Comparison of ENCODE assay signal across 9 cellular contexts in the genomic region with DNA sequence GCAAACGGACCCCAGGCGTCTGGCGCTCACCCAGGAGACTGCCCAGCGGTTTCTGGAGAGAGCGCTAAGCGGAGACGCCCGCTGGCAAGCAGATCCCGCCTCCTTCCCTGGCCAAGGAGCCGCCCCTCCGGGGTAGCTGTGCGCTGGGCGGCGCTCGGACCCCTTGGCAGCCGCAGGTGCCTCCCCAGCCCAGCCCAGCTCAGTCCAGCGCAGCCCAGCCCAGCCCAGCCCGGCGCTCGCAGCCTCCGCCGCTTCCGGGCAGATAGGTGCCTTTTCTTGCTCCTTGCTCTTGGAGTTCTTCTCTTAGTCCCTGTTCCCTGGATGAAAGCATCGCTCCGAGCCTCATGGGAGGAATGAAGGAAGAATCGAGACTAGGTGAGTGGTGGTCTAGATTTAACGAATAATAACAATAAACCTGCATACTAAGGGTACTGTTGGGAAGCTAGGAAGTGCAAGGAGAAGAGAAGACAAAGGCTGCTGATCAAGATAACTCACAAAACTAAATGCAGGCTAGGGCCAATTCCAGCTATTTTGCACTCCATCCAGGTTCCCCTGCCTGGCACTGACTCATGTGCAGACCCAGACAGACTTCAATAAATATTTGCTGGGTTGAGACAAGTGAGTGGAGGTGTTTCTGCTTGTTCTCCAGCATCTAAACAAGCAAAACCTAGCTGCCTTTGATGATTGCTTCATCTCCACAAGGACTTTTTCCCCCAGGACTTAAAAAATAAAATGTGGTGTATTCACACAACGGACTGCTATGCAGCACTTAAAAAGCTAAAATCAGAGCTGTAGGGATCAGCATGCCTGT. TPM values are rescaled to one million over a fixed set of nuclear protein-coding genes. Genes with fewer than 3 reads are reported as not detected.
DNase-seq lines count a peak whose midpoint lies in the region; ATAC-seq and TF ChIP-seq lines count a peak whose summit lies in the region.
"Had no signal": no experiment of that assay in that cellular context is flagged by ENCODE, and none has a peak within 500 bp of the region (broad histone marks: within the 10 kb centered on the region; RNA-seq: fewer than 3 reads in every experiment).

A gene (plus strand): TSS at position 202 of the 811 bp plus-strand sequence. CDS start 4,609 bp downstream, outside the sequence.

- POLR2A ChIA-PET in SK-N-SH (lab: Yijun Ruan, JAX): no interaction called here

- peak; percentile 45 for TF ChIP-seq RAD21 in SK-N-SH (IDR thresholded peaks at IDR 0.05; ENCODE audit: low read length)

- ATAC-seq in foreskin keratinocyte (peak; percentile 82), GM21825 (IDR thresholded peaks at IDR 0.05; ENCODE audit: unreplicated experiment) (no peak)

- H3K27ac ChIP-seq in SK-N-SH (ENCODE audit: low read depth in 2 of 2, low read length in 1 of 2): no peak within 1 kb of the TSS; a peak in 1 of 4 replicates
- H3K27ac ChIP-seq in foreskin keratinocyte: no peak within 1 kb of the TSS
- H3K27ac ChIP-seq in neural progenitor cell: no peak within 1 kb of the TSS

- no peaks in the 10 kb centered on the region for H3K9me3 Mint-ChIP-seq in activated naive CD4-positive, alpha-beta T cell treated with anti-CD3 and anti-CD28 coated beads, Interleukin-2, amount 50 U/mL, for 24 hours
- no peaks in the 10 kb centered on the region for H3K9me3 Mint-ChIP-seq in neural progenitor cell

- H2AFZ ChIP-seq in SK-N-SH (ENCODE audit: low read depth): peak within 1 kb of the TSS; percentile 85
- peak within 1 kb of the TSS; percentile 57 for H2AFZ ChIP-seq in neural progenitor cell (replicated peaks)

- H3K4me2 ChIP-seq in SK-N-SH (peak within 1 kb of the TSS; percentile 88), neural progenitor cell (peak within 1 kb of the TSS; percentile 73)

- H3K4me1 ChIP-seq in SK-N-SH (ENCODE audit: control insufficient read depth in 1 of 2, insufficient read depth in 2 of 2, low read depth in 1 of 2, low read length in 1 of 2): no peaks in the 10 kb centered on the region; a peak in 1 of 4 replicates
- no peaks in the 10 kb centered on the region for H3K4me1 ChIP-seq in foreskin keratinocyte
- peaks cover 5% of the 10 kb centered on the region for H3K4me1 ChIP-seq in neural progenitor cell

- 6% methylated on average over 20 of the region's 28 CpGs for WGBS in SK-N-SH (ENCODE audit: low lambda C conversion rate)

- H3K36me3 Mint-ChIP-seq in activated naive CD4-positive, alpha-beta T cell treated with anti-CD3 and anti-CD28 coated beads, Interleukin-2, amount 50 U/mL, for 24 hours: no peaks in the 10 kb centered on the region
- no peaks in the 10 kb centered on the region for H3K36me3 Mint-ChIP-seq in neural progenitor cell
- H3K36me3 Mint-ChIP-seq: CD4-positive, CD25-positive, alpha-beta regulatory T cell had no signal

- H3K27ac Mint-ChIP-seq in activated naive CD4-positive, alpha-beta T cell treated with anti-CD3 and anti-CD28 coated beads, Interleukin-2, amount 50 U/mL, for 24 hours: no peak within 1 kb of the TSS
- no peak within 1 kb of the TSS for H3K27ac Mint-ChIP-seq in neural progenitor cell
- H3K27ac Mint-ChIP-seq: CD4-positive, CD25-positive, alpha-beta regulatory T cell had no signal

- H3K9me2 ChIP-seq in SK-N-SH: no peaks in the 10 kb centered on the region

- no peaks in the 10 kb centered on the region for H4K20me1 ChIP-seq in SK-N-SH (ENCODE audit: insufficient read depth)
- no peaks in the 10 kb centered on the region for H4K20me1 ChIP-seq in neural progenitor cell (ENCODE audit: low read depth)

- H3K27me3 Mint-ChIP-seq in activated naive CD4-positive, alpha-beta T cell treated with anti-CD3 and anti-CD28 coated beads, Interleukin-2, amount 50 U/mL, for 24 hours: peaks cover 45% of the 10 kb centered on the region
- H3K27me3 Mint-ChIP-seq in neural progenitor cell (ENCODE audit: insufficient read depth, low read depth): peaks cover 35% of the 10 kb centered on the region

- H3K4me3 Mint-ChIP-seq in activated naive CD4-positive, alpha-beta T cell treated with anti-CD3 and anti-CD28 coated beads, Interleukin-2, amount 50 U/mL, for 24 hours: peak within 1 kb of the TSS; percentile 37
- H3K4me3 Mint-ChIP-seq in neural progenitor cell: peak within 1 kb of the TSS; percentile 87
- H3K4me3 Mint-ChIP-seq: CD4-positive, CD25-positive, alpha-beta regulatory T cell had no signal

- H3K36me3 ChIP-seq in SK-N-SH (replicated peaks in 1 of 2; ENCODE audit: control insufficient read depth in 1 of 2, insufficient read depth in 2 of 2, low read length in 1 of 2): no peaks in the 10 kb centered on the region
- H3K36me3 ChIP-seq in neural progenitor cell: no peaks in the 10 kb centered on the region

- H3K4me3 ChIP-seq in SK-N-SH (ENCODE audit: low read depth in 2 of 2, low read length in 1 of 2) (peak within 1 kb of the TSS; percentile 67 to 78), neural progenitor cell (peak within 1 kb of the TSS; percentile 61)

- CTCF ChIA-PET in SK-N-SH (lab: Yijun Ruan, JAX): interaction anchor here (0.8 to 2.3 kb wide), 6 partner anchors 10 to 343 kb away, joined by 3 to 11 read pairs (median 4); no protein-coding TSS in a partner anchor

- H3K79me2 ChIP-seq in SK-N-SH (ENCODE audit: insufficient read depth) (no peaks in the 10 kb centered on the region), neural progenitor cell (ENCODE audit: low read depth) (no peaks in the 10 kb centered on the region)

- no peak for TF ChIP-seq EP300 in SK-N-SH (IDR thresholded peaks at IDR 0.05; ENCODE audit: borderline replicate concordance in 1 of 2, low read depth in 1 of 2, low read length in 1 of 2)

- peak within 1 kb of the TSS; percentile 57; the same call in 1 of the 2 replicates for H3K9ac ChIP-seq in SK-N-SH
- peak within 1 kb of the TSS; percentile 18 for H3K9ac ChIP-seq in neural progenitor cell

- no peak for DNase-seq in activated naive CD4-positive, alpha-beta T cell treated with anti-CD3 and anti-CD28 coated beads, Interleukin-2, amount 50 U/mL, for 16 hours
- peak; percentile 80 for DNase-seq in SK-N-SH
- peak; percentile 60 to 74 for DNase-seq in foreskin keratinocyte
- DNase-seq in neural progenitor cell (ENCODE audit: low spot score): peak; percentile 92
- DNase-seq in AG08395 (ENCODE audit: low spot score): no peak
- DNase-seq in activated CD4-positive, alpha-beta T cell treated with anti-CD3 and anti-CD28 coated beads for 1 hour: no peak
- DNase-seq: CD4-positive, CD25-positive, alpha-beta regulatory T cell had no signal

- no peaks in the 10 kb centered on the region for H3K27me3 ChIP-seq in SK-N-SH (ENCODE audit: insufficient read depth)
- H3K27me3 ChIP-seq in foreskin keratinocyte: peaks cover 24% of the 10 kb centered on the region
- H3K27me3 ChIP-seq in neural progenitor cell: peaks cover 59% of the 10 kb centered on the region

- no peaks in the 10 kb centered on the region for H3K9me3 ChIP-seq in SK-N-SH
- no peaks in the 10 kb centered on the region for H3K9me3 ChIP-seq in neural progenitor cell (ENCODE audit: low read depth)

- H3K4me1 Mint-ChIP-seq in activated naive CD4-positive, alpha-beta T cell treated with anti-CD3 and anti-CD28 coated beads, Interleukin-2, amount 50 U/mL, for 24 hours: no peaks in the 10 kb centered on the region
- H3K4me1 Mint-ChIP-seq in neural progenitor cell: peaks cover 2% of the 10 kb centered on the region

- H3F3A ChIP-seq in SK-N-SH (replicated peaks; ENCODE audit: insufficient read depth) (no peaks in the 10 kb centered on the region), neural progenitor cell (ENCODE audit: low read depth) (peaks cover 5% of the 10 kb centered on the region)

- TF ChIP-seq CTCF in SK-N-SH (IDR thresholded peaks at IDR 0.05) (peak; percentile 30; the same call in 1 of the 2 replicates), foreskin keratinocyte (conservative IDR thresholded peaks at IDR 0.05) (no peak), neural progenitor cell (IDR thresholded peaks at IDR 0.05) (peak; percentile 32)

TF ChIP-seq in SK-N-SH, 30 proteins besides CTCF, POLR2A, EP300 and RAD21:
- peak; percentile 6; the same call in 1 of the 2 replicates for TF ChIP-seq SMC3 (IDR thresholded peaks at IDR 0.05; ENCODE audit: low read depth, low read length)
- no peak for TF ChIP-seq EZH2phosphoT487 (IDR thresholded peaks at IDR 0.05; ENCODE audit: borderline replicate concordance, low read depth)
- no peak for TF ChIP-seq YY1 (IDR thresholded peaks at IDR 0.05; ENCODE audit: low read depth)
TF ChIP-seq in SK-N-SH: peak in this region for 1.

RNA-seq across cellular contexts. Expression of the gene that starts here (rescaled TPM):
- polyA plus RNA-seq in SK-N-SH (2012; rRNA removed) (0.18 and 0.20 TPM in 2 replicates), foreskin keratinocyte (0.07 TPM in 1 of 2 replicates, not detected in the other)
- polyA plus RNA-seq in SK-N-SH (2012; cell fraction: cytosol; rRNA removed): 0.22 and 0.26 TPM in 2 replicates
- 0.25 and 0.66 TPM in 2 replicates for polyA plus RNA-seq in SK-N-SH (2012; cell fraction: nucleus; rRNA removed)
- total RNA-seq in foreskin keratinocyte (under 0.01 TPM in 1 of 2 replicates, not detected in the other), neural progenitor cell (ENCODE audit: low replicate concordance) (13.0 and 16.7 TPM in 2 replicates)
- total RNA-seq: CD4-positive, CD25-positive, alpha-beta regulatory T cell had no signal
- polyA plus RNA-seq: CD4-positive, CD25-positive, alpha-beta regulatory T cell had no signal

Comparison
In these comparisons a context has a peak if more than half of its experiments do, and no peak if none do; other contexts are left out.
1. RNA of the gene that starts here (total RNA-seq): 13.0 to 16.7 TPM in neural progenitor cell; under 0.01 TPM in foreskin keratinocyte; every median in the first group is over 10 times any median in the second.
2. Peak in DNase-seq, H3K4me3 ChIP-seq, H3K9ac ChIP-seq and H3K4me2 ChIP-seq in SK-N-SH; RNA of the gene not detected or under 1 TPM.
3. Peak in DNase-seq and ATAC-seq in foreskin keratinocyte; RNA of the gene not detected or under 1 TPM.